ENCODE assay signal across 9 cellular contexts in the genomic region with DNA sequence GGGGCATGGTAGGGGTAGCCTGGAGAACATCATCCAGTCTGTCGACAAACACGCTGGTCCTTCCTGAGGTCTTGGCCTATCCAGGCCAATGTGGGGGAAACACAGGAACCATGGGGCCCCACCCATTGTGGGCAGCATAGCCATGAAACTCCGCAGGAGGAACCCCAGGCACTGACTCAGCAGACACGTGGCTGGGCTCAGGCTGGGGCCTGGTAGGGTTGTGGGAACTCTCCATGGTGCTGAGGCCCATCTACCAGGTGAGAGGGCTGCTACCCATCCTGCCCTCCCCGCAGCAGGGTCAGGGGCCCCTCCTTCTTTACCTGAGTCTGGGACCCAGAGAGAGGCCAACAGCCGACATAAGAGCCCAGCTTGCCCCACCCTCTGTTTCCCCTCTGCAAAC. TPM values are rescaled to one million over a fixed set of nuclear protein-coding genes. Genes with fewer than 3 reads are reported as not detected.
A peak's percentile ranks its signal among the peaks of the same experiment; 100 is the strongest.
DNase-seq lines count a peak whose midpoint lies in the region; ATAC-seq, FAIRE-seq and TF ChIP-seq lines count a peak whose summit lies in the region.
"Had no signal": no experiment of that assay in that cellular context is flagged by ENCODE, and none has a peak within 500 bp of the region (broad histone marks: within the 10 kb centered on the region; RNA-seq: fewer than 3 reads in every experiment).

No MANE protein-coding gene starts in this region.

- intact Hi-C loops in HepG2 (cut with micrococcal nuclease; ENCODE audit: unreplicated experiment), result no loop called here

- peaks cover 4 to 28% of the 10 kb centered on the region in 2 experiments; a peak in 4 of 5 replicates for H3K27me3 ChIP-seq in HepG2 (ENCODE audit: control insufficient read depth in 1 of 2, insufficient read depth in 2 of 2, low read length in 2 of 2)

- H3K27me3 Mint-ChIP-seq in activated naive CD8-positive, alpha-beta T cell treated with anti-CD3 and anti-CD28 coated beads for 36 hours, result peaks cover 6% of the 10 kb centered on the region
- H3K27me3 Mint-ChIP-seq in stimulated activated naive B cell treated with anti-CD40 and anti-IgM and Interleukin-4, amounts not matched to agents 10 μg/mL and 1 μg/mL and 100 μg/mL, for 72 hours, result peaks cover 19 to 51% of the 10 kb centered on the region in 2 donors

- WGBS in HepG2 (ENCODE audit: low lambda C conversion rate), result 59% methylated on average over 3 of the region's 6 CpGs

- no peak for FAIRE-seq in HepG2 (lab: Jason Lieb, UNC)
- FAIRE-seq: islet of Langerhans had no signal

- H4K20me1 ChIP-seq in HepG2 (ENCODE audit: insufficient read depth, low read length), result no peaks in the 10 kb centered on the region

- H3K27ac Mint-ChIP-seq in activated naive CD8-positive, alpha-beta T cell treated with anti-CD3 and anti-CD28 coated beads for 36 hours, result no peak overlapping the region
- H3K27ac Mint-ChIP-seq in stimulated activated naive B cell treated with anti-CD40 and anti-IgM and Interleukin-4, amounts not matched to agents 10 μg/mL and 1 μg/mL and 100 μg/mL, for 72 hours, result no peak overlapping the region

- H3K9me3 Mint-ChIP-seq in activated naive CD8-positive, alpha-beta T cell treated with anti-CD3 and anti-CD28 coated beads for 36 hours, result no peaks in the 10 kb centered on the region
- no peaks in the 10 kb centered on the region for H3K9me3 Mint-ChIP-seq in stimulated activated naive B cell treated with anti-CD40 and anti-IgM and Interleukin-4, amounts not matched to agents 10 μg/mL and 1 μg/mL and 100 μg/mL, for 72 hours

- H3K4me1 Mint-ChIP-seq in activated naive CD8-positive, alpha-beta T cell treated with anti-CD3 and anti-CD28 coated beads for 36 hours, result peaks cover 3% of the 10 kb centered on the region
- H3K4me1 Mint-ChIP-seq in stimulated activated naive B cell treated with anti-CD40 and anti-IgM and Interleukin-4, amounts not matched to agents 10 μg/mL and 1 μg/mL and 100 μg/mL, for 72 hours, result peaks cover 0 to 2% of the 10 kb centered on the region in 2 donors

- DNase-seq in H4 (ENCODE audit: low spot score) (peak; percentile 29), RWPE1 (ENCODE audit: low spot score) (peak; percentile 78), HepG2 (ENCODE audit: low spot score) (peak; percentile 25), NCI-H82 (lab: John Stamatoyannopoulos, UW) (no peak), midbrain (lab: John Stamatoyannopoulos, UW) (no peak), NCI-H187 treated with DMSO at 0.1 percent for 48 hours (lab: John Stamatoyannopoulos, UW) (no peak)
- peak; percentile 76 for DNase-seq in activated naive CD8-positive, alpha-beta T cell treated with anti-CD3 and anti-CD28 coated beads for 36 hours
- peak; percentile 34 for DNase-seq in stimulated activated naive B cell treated with anti-CD40 and anti-IgM and Interleukin-4, amounts not matched to agents 10 μg/mL and 1 μg/mL and 100 μg/mL, for 72 hours

- no peaks in the 10 kb centered on the region for H3K9me3 ChIP-seq in HepG2 (ENCODE audit: low read length)

- H2AFZ ChIP-seq in HepG2 (ENCODE audit: low read length), result no peak overlapping the region

- no peaks in the 10 kb centered on the region for H3K4me1 ChIP-seq in HepG2 (ENCODE audit: insufficient read depth, low read length)

- TF ChIP-seq POLR2A in HepG2 (IDR thresholded peaks at IDR 0.05; ENCODE audit: insufficient read depth in 1 of 2, low read depth in 2 of 2, low read length in 2 of 2), result no peak

- TF ChIP-seq RAD21 in HepG2 (CRISPR knock-in tag; IDR thresholded peaks at IDR 0.05), result no peak

- TF ChIP-seq EP300 in HepG2 (IDR thresholded peaks at IDR 0.05; ENCODE audit: low read depth in 2 of 2, low read length in 2 of 2), result no peak
- no peak for TF ChIP-seq EP300 in HepG2 (CRISPR knock-in tag; IDR thresholded peaks at IDR 0.05; ENCODE audit: borderline replicate concordance)

- TF ChIP-seq CTCF in RWPE1 (conservative IDR thresholded peaks at IDR 0.05; ENCODE audit: low read depth), result no peak
- TF ChIP-seq CTCF in HepG2 (CRISPR knock-in tag; IDR thresholded peaks at IDR 0.05), result no peak

- no peak overlapping the region for H3K27ac ChIP-seq in RWPE1
- no peak overlapping the region for H3K27ac ChIP-seq in HepG2 (ENCODE audit: extremely low read length, insufficient read depth, low read length)

- in situ Hi-C loops in HepG2 (cut with HindIII; ENCODE audit: extremely low pct_ligation_motif_present, low pct_unique_long_range_greater_than_20kb), result no loop called here

- H3K36me3 ChIP-seq in HepG2 (replicated peaks in 1 of 2; ENCODE audit: control insufficient read depth in 1 of 2, insufficient read depth in 2 of 2, low read length in 2 of 2), result no peaks in the 10 kb centered on the region

- no peaks in the 10 kb centered on the region for H3K36me3 Mint-ChIP-seq in activated naive CD8-positive, alpha-beta T cell treated with anti-CD3 and anti-CD28 coated beads for 36 hours
- H3K36me3 Mint-ChIP-seq in stimulated activated naive B cell treated with anti-CD40 and anti-IgM and Interleukin-4, amounts not matched to agents 10 μg/mL and 1 μg/mL and 100 μg/mL, for 72 hours, result no peaks in the 10 kb centered on the region

- no peak overlapping the region for H3K4me3 Mint-ChIP-seq in activated naive CD8-positive, alpha-beta T cell treated with anti-CD3 and anti-CD28 coated beads for 36 hours
- H3K4me3 Mint-ChIP-seq in stimulated activated naive B cell treated with anti-CD40 and anti-IgM and Interleukin-4, amounts not matched to agents 10 μg/mL and 1 μg/mL and 100 μg/mL, for 72 hours, result no peak overlapping the region

- H3K4me3 ChIP-seq in HepG2 (replicated peaks in 1 of 3; ENCODE audit: insufficient read depth in 1 of 3, low read depth in 2 of 3, low read length in 3 of 3), result no peak overlapping the region

- no TSS peak for BruUV-seq in HepG2 (replicated peaks; lab: Mats Ljungman, UMichigan)

- H3K79me2 ChIP-seq in HepG2 (ENCODE audit: insufficient read depth, low read length), result no peaks in the 10 kb centered on the region

- CTCF ChIA-PET in RWPE1 (lab: Yijun Ruan, JAX), result no interaction called here
- CTCF ChIA-PET in HepG2 (lab: Yijun Ruan, JAX; ENCODE audit: low intra/inter-chr PET ratio, low total read pairs), result no interaction called here

- peak; percentile 60; the same call in 2 of the 3 replicates for ATAC-seq in HepG2
- peak; percentile 90 to 94 for ATAC-seq in stimulated activated naive B cell treated with anti-CD40 and anti-IgM and Interleukin-4, amounts not matched to agents 10 μg/mL and 1 μg/mL and 100 μg/mL, for 72 hours (replicated peaks)

- H3K9ac ChIP-seq in HepG2 (ENCODE audit: insufficient read depth, low read depth, low read length), result no peak overlapping the region

- H3K4me2 ChIP-seq in HepG2 (ENCODE audit: low read depth, low read length), result no peak overlapping the region

- POLR2A ChIA-PET in RWPE1 (lab: Yijun Ruan, JAX; ENCODE audit: low non-redundant PET), result no interaction called here
- POLR2A ChIA-PET in HepG2 (lab: Yijun Ruan, JAX), result no interaction called here

RNA-seq across cellular contexts. Expression of a gene that starts 22.6 kb away (rescaled TPM):
- 0.04 TPM in 1 of 2 replicates, not detected in the other for total RNA-seq in H4 (2014; rRNA removed; shearing (Covaris generic))
- total RNA-seq in activated naive CD8-positive, alpha-beta T cell treated with anti-CD3 and anti-CD28 coated beads for 36 hours, result under 1 TPM; 0.70 to 0.80 TPM
- not detected in 2 replicates for total RNA-seq in HepG2 (2016; rRNA removed; fragmentation: Illumina TruSeq; extraction: Trizol)
- total RNA-seq in HepG2 (2016; cell fraction: cytosol; rRNA removed; fragmentation: Illumina TruSeq; extraction: Trizol; ENCODE audit: low read depth), result not detected in 2 replicates
- not detected in 2 replicates for total RNA-seq in HepG2 (2016; cell fraction: insoluble cytoplasmic fraction; rRNA removed; fragmentation: Illumina TruSeq; extraction: Trizol)
- total RNA-seq in HepG2 (2016; cell fraction: membrane; rRNA removed; fragmentation: Illumina TruSeq; extraction: Trizol), result not detected in 2 replicates
- total RNA-seq in HepG2 (2016; cell fraction: nucleus; rRNA removed; fragmentation: Illumina TruSeq; extraction: Trizol), result not detected in 2 replicates
- polyA plus RNA-seq in HepG2 (2011; rRNA removed), result not detected in 2 replicates
- 0.01 TPM in 1 of 2 replicates, not detected in the other for polyA plus RNA-seq in HepG2 (2011; cell fraction: cytosol; rRNA removed)
- polyA plus RNA-seq in HepG2 (2011; cell fraction: nucleus; rRNA removed), result 0.05 TPM in 1 of 2 replicates, not detected in the other
- polyA plus RNA-seq in HepG2 (2012), result 0.07 and 0.15 TPM in 2 replicates
- polyA plus RNA-seq in HepG2 (2016; cell fraction: cytosol; fragmentation: Illumina TruSeq; extraction: Trizol; ENCODE audit: low read depth), result not detected in 2 replicates
- 0.19 TPM in 1 of 2 replicates, not detected in the other for polyA plus RNA-seq in HepG2 (2016; cell fraction: insoluble cytoplasmic fraction; fragmentation: Illumina TruSeq; extraction: Trizol; ENCODE audit: low read depth)
- polyA plus RNA-seq in HepG2 (2016; cell fraction: membrane; fragmentation: Illumina TruSeq; extraction: Trizol; ENCODE audit: low read depth), result not detected in 2 replicates
- not detected in 2 replicates for polyA plus RNA-seq in HepG2 (2016; cell fraction: nucleus; fragmentation: Illumina TruSeq; extraction: Trizol; ENCODE audit: insufficient read depth, low read depth)
- polyA minus RNA-seq in HepG2 (2011; rRNA and poly(A)+ RNA removed; ENCODE audit: low replicate concordance), result 0.02 TPM in 1 of 2 replicates, not detected in the other
- polyA minus RNA-seq in HepG2 (2011; cell fraction: cytosol; rRNA and poly(A)+ RNA removed), result not detected in 2 replicates
- not detected in 2 replicates for polyA minus RNA-seq in HepG2 (2011; cell fraction: nucleus; rRNA and poly(A)+ RNA removed)

RNA-seq across cellular contexts. Expression of a gene that starts 41.6 kb away (rescaled TPM):
- total RNA-seq in H4 (2014; rRNA removed; shearing (Covaris generic)), result 0.41 and 0.68 TPM in 2 replicates
- 10 to 100 TPM; 15.9 to 17.1 TPM for total RNA-seq in activated naive CD8-positive, alpha-beta T cell treated with anti-CD3 and anti-CD28 coated beads for 36 hours
- total RNA-seq in HepG2 (2016; rRNA removed; fragmentation: Illumina TruSeq; extraction: Trizol), result 1.2 and 1.6 TPM in 2 replicates
- total RNA-seq in HepG2 (2016; cell fraction: cytosol; rRNA removed; fragmentation: Illumina TruSeq; extraction: Trizol; ENCODE audit: low read depth), result 1.2 and 1.5 TPM in 2 replicates
- 0.88 and 1.5 TPM in 2 replicates for total RNA-seq in HepG2 (2016; cell fraction: insoluble cytoplasmic fraction; rRNA removed; fragmentation: Illumina TruSeq; extraction: Trizol)
- 2.2 and 3.1 TPM in 2 replicates for total RNA-seq in HepG2 (2016; cell fraction: membrane; rRNA removed; fragmentation: Illumina TruSeq; extraction: Trizol)
- 0.97 and 1.1 TPM in 2 replicates for total RNA-seq in HepG2 (2016; cell fraction: nucleus; rRNA removed; fragmentation: Illumina TruSeq; extraction: Trizol)
- 4.6 and 4.8 TPM in 2 replicates for polyA plus RNA-seq in HepG2 (2011; rRNA removed)
- 3.8 and 4.2 TPM in 2 replicates for polyA plus RNA-seq in HepG2 (2011; cell fraction: cytosol; rRNA removed)
- 8.1 and 8.7 TPM in 2 replicates for polyA plus RNA-seq in HepG2 (2011; cell fraction: nucleus; rRNA removed)
- 1.7 and 1.8 TPM in 2 replicates for polyA plus RNA-seq in HepG2 (2012)
- polyA plus RNA-seq in HepG2 (2016; cell fraction: cytosol; fragmentation: Illumina TruSeq; extraction: Trizol; ENCODE audit: low read depth), result 1.5 and 1.8 TPM in 2 replicates
- polyA plus RNA-seq in HepG2 (2016; cell fraction: insoluble cytoplasmic fraction; fragmentation: Illumina TruSeq; extraction: Trizol; ENCODE audit: low read depth), result 0.85 and 1.2 TPM in 2 replicates
- 2.3 and 2.4 TPM in 2 replicates for polyA plus RNA-seq in HepG2 (2016; cell fraction: membrane; fragmentation: Illumina TruSeq; extraction: Trizol; ENCODE audit: low read depth)
- polyA plus RNA-seq in HepG2 (2016; cell fraction: nucleus; fragmentation: Illumina TruSeq; extraction: Trizol; ENCODE audit: insufficient read depth, low read depth), result 1.6 and 2.3 TPM in 2 replicates
- polyA minus RNA-seq in HepG2 (2011; rRNA and poly(A)+ RNA removed; ENCODE audit: low replicate concordance), result 6.2 and 6.4 TPM in 2 replicates
- 1.5 and 2.3 TPM in 2 replicates for polyA minus RNA-seq in HepG2 (2011; cell fraction: cytosol; rRNA and poly(A)+ RNA removed)
- 1.8 and 3.5 TPM in 2 replicates for polyA minus RNA-seq in HepG2 (2011; cell fraction: nucleus; rRNA and poly(A)+ RNA removed)

RNA-seq across cellular contexts. Expression of a gene that starts 43.3 kb away (rescaled TPM):
- total RNA-seq in H4 (2014; rRNA removed; shearing (Covaris generic)), result 5.6 and 7.3 TPM in 2 replicates
- total RNA-seq in activated naive CD8-positive, alpha-beta T cell treated with anti-CD3 and anti-CD28 coated beads for 36 hours, result 10 to 100 TPM; 59.8 to 64.7 TPM
- 6.3 and 9.8 TPM in 2 replicates for total RNA-seq in HepG2 (2016; rRNA removed; fragmentation: Illumina TruSeq; extraction: Trizol)
- 3.3 and 3.8 TPM in 2 replicates for total RNA-seq in HepG2 (2016; cell fraction: cytosol; rRNA removed; fragmentation: Illumina TruSeq; extraction: Trizol; ENCODE audit: low read depth)
- total RNA-seq in HepG2 (2016; cell fraction: insoluble cytoplasmic fraction; rRNA removed; fragmentation: Illumina TruSeq; extraction: Trizol), result 4.7 and 8.7 TPM in 2 replicates
- total RNA-seq in HepG2 (2016; cell fraction: membrane; rRNA removed; fragmentation: Illumina TruSeq; extraction: Trizol), result 6.7 and 7.4 TPM in 2 replicates
- 10.1 and 13.3 TPM in 2 replicates for total RNA-seq in HepG2 (2016; cell fraction: nucleus; rRNA removed; fragmentation: Illumina TruSeq; extraction: Trizol)
- polyA plus RNA-seq in HepG2 (2011; rRNA removed), result 12.6 and 16.2 TPM in 2 replicates
- 6.7 and 8.8 TPM in 2 replicates for polyA plus RNA-seq in HepG2 (2011; cell fraction: cytosol; rRNA removed)
- polyA plus RNA-seq in HepG2 (2011; cell fraction: nucleus; rRNA removed), result 54.5 and 63.4 TPM in 2 replicates
- polyA plus RNA-seq in HepG2 (2012), result 7.1 and 8.2 TPM in 2 replicates
- 4.2 and 5.6 TPM in 2 replicates for polyA plus RNA-seq in HepG2 (2016; cell fraction: cytosol; fragmentation: Illumina TruSeq; extraction: Trizol; ENCODE audit: low read depth)
- polyA plus RNA-seq in HepG2 (2016; cell fraction: insoluble cytoplasmic fraction; fragmentation: Illumina TruSeq; extraction: Trizol; ENCODE audit: low read depth), result 3.7 and 6.3 TPM in 2 replicates
- 4.9 TPM in 2 replicates for polyA plus RNA-seq in HepG2 (2016; cell fraction: membrane; fragmentation: Illumina TruSeq; extraction: Trizol; ENCODE audit: low read depth)
- 20.5 and 21.1 TPM in 2 replicates for polyA plus RNA-seq in HepG2 (2016; cell fraction: nucleus; fragmentation: Illumina TruSeq; extraction: Trizol; ENCODE audit: insufficient read depth, low read depth)
- polyA minus RNA-seq in HepG2 (2011; rRNA and poly(A)+ RNA removed; ENCODE audit: low replicate concordance), result 15.2 and 19.7 TPM in 2 replicates
- polyA minus RNA-seq in HepG2 (2011; cell fraction: cytosol; rRNA and poly(A)+ RNA removed), result 2.2 and 4.5 TPM in 2 replicates
- polyA minus RNA-seq in HepG2 (2011; cell fraction: nucleus; rRNA and poly(A)+ RNA removed), result 25.0 and 25.6 TPM in 2 replicates

Comparison
In these comparisons a context has a peak if more than half of its experiments do, and no peak if none do; other contexts are left out.
1. DNase-seq: peak in H4 (single experiment), RWPE1 (single experiment), activated naive CD8-positive, alpha-beta T cell treated with anti-CD3 and anti-CD28 coated beads for 36 hours (single experiment), HepG2 (single experiment) and stimulated activated naive B cell treated with anti-CD40 and anti-IgM and Interleukin-4, amounts not matched to agents 10 μg/mL and 1 μg/mL and 100 μg/mL, for 72 hours (single experiment); none in NCI-H82 (single experiment), midbrain (single experiment) and NCI-H187 treated with DMSO at 0.1 percent for 48 hours (single experiment).